8 cellular contexts compared by ENCODE assay signal in the genomic region with DNA sequence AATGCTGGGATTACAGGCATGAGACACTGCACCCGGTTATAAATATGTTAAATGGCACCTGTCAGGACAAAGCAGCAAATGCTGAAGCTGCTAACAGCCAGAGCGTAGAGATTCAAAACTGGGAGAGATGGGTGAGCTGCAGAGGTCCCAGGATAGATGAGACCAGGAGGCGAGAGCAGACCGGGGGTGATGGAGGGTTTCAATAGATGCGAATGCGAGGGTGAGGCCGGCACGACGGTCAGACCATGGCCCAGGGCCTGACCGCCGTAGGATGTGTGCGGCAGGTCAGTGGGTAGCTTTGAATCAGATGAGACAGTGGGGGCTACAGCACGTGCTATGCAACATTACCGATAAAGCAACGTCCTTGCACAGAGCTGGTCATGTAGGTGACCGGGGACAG.
"Had no signal": no experiment of that assay in that cellular context is flagged by ENCODE, and none has a peak within 500 bp of the region (broad histone marks: within the 10 kb centered on the region; RNA-seq: fewer than 3 reads in every experiment).

No MANE protein-coding gene starts in this region.

- DNase-seq: H9, HCEC 1CT, IMR-90 had no signal

- FAIRE-seq: H1, H54, HTR-8/SVneo, K562 had no signal

- ATAC-seq: GM23338, K562 had no signal

- H2AFZ ChIP-seq: GM23338 had no signal

- H3K27ac Mint-ChIP-seq: GM23338 had no signal

- H3K9me3 Mint-ChIP-seq: GM23338, H9 had no signal

- H3K4me3 Mint-ChIP-seq: GM23338, H9 had no signal

- H3K4me3 ChIP-seq: GM23338, K562 had no signal

- H3K4me2 ChIP-seq: GM23338 had no signal
